In genomic region chr6:151481752-151482151, GRCh38 we compare ENCODE assay signal across 1 cellular context.
TF ChIP-seq lines count a peak whose summit lies in the region.

No MANE protein-coding gene starts in this region.

TF ChIP-seq in IMR-90, 13 proteins besides CTCF, POLR2A, EP300 and RAD21 (continued from another document):
- no peak for TF ChIP-seq ELK1 (IDR thresholded peaks at IDR 0.05; ENCODE audit: borderline replicate concordance, low read depth, low read length)
- no peak for TF ChIP-seq NFE2L2 (IDR thresholded peaks at IDR 0.05; ENCODE audit: low read depth, low read length)
- no peak for TF ChIP-seq RCOR1 (IDR thresholded peaks at IDR 0.05; ENCODE audit: insufficient replicate concordance, low read length)
- TF ChIP-seq USF2 (IDR thresholded peaks at IDR 0.05; ENCODE audit: low read depth, low read length) = no peak
- no peak for TF ChIP-seq MAFK (IDR thresholded peaks at IDR 0.05; ENCODE audit: low read depth, low read length)
- no peak for TF ChIP-seq RFX5 (IDR thresholded peaks at IDR 0.05; ENCODE audit: low read depth, low read length)
- TF ChIP-seq CEBPB (IDR thresholded peaks at IDR 0.05; ENCODE audit: low read depth, low read length) = no peak
- no peak for TF ChIP-seq MXI1 (IDR thresholded peaks at IDR 0.05; ENCODE audit: borderline replicate concordance, low read depth, low read length)
- TF ChIP-seq MAZ (IDR thresholded peaks at IDR 0.05; ENCODE audit: borderline replicate concordance, low read depth, low read length) = no peak
- TF ChIP-seq CHD1 (IDR thresholded peaks at IDR 0.05; ENCODE audit: low read depth, low read length) = no peak
- no peak for TF ChIP-seq FOS (IDR thresholded peaks at IDR 0.05; ENCODE audit: low read depth, low read length)
